Comparison of ENCODE assay signal across 11 cellular contexts in genomic region chr11:60872952-60873524, GRCh38. TPM values are rescaled to one million over a fixed set of nuclear protein-coding genes. Genes with fewer than 3 reads are reported as not detected.
A peak's percentile ranks its signal among the peaks of the same experiment; 100 is the strongest.
DNase-seq lines count a peak whose midpoint lies in the region; ATAC-seq and TF ChIP-seq lines count a peak whose summit lies in the region.
"Had no signal": no experiment of that assay in that cellular context is flagged by ENCODE, and none has a peak within 500 bp of the region (broad histone marks: within the 10 kb centered on the region; RNA-seq: fewer than 3 reads in every experiment).

No MANE protein-coding gene starts in this region.

- no peak for TF ChIP-seq CTCF in CD8-positive, alpha-beta T cell (IDR thresholded peaks at IDR 0.05)
- no peak for TF ChIP-seq CTCF in colonic mucosa (IDR thresholded peaks at IDR 0.05)

- H3K4me3 Mint-ChIP-seq in CD8-positive, alpha-beta T cell = no peak overlapping the region
- no peak overlapping the region for H3K4me3 Mint-ChIP-seq in naive thymus-derived CD4-positive, alpha-beta T cell

- H3K27me3 Mint-ChIP-seq in CD8-positive, alpha-beta T cell (ENCODE audit: low read depth) = no peaks in the 10 kb centered on the region
- peaks cover 0 to 3% (median 0%) of the 10 kb centered on the region in 5 donors for H3K27me3 Mint-ChIP-seq in naive thymus-derived CD4-positive, alpha-beta T cell

- no peak overlapping the region for H3K4me3 ChIP-seq in CD8-positive, alpha-beta T cell (ENCODE audit: low read depth, low read length)
- H3K4me3 ChIP-seq in MG63 (no peak overlapping the region), colonic mucosa (no peak overlapping the region)
- no peak overlapping the region for H3K4me3 ChIP-seq in naive thymus-derived CD4-positive, alpha-beta T cell (ENCODE audit: low read length)

- no peaks in the 10 kb centered on the region for H3K9me3 ChIP-seq in CD8-positive, alpha-beta T cell (ENCODE audit: low read length)
- H3K9me3 ChIP-seq in MG63 = no peaks in the 10 kb centered on the region
- H3K9me3 ChIP-seq in colonic mucosa = no peaks in the 10 kb centered on the region
- no peaks in the 10 kb centered on the region for H3K9me3 ChIP-seq in naive thymus-derived CD4-positive, alpha-beta T cell (ENCODE audit: control insufficient read depth in 2 of 3, low read length in 3 of 3)

- CTCF ChIA-PET in CD8-positive, alpha-beta T cell (lab: Charles Lee) = interaction anchor here (1.1 to 1.7 kb wide), 4 partner anchors 15 to 42 kb away, joined by 3 to 7 read pairs (median 4); no protein-coding TSS in a partner anchor
- CTCF ChIA-PET in naive thymus-derived CD4-positive, alpha-beta T cell (lab: Charles Lee) = no interaction called here

- peak; percentile 56 for ATAC-seq in CD8-positive, alpha-beta T cell
- peak; percentile 56 for ATAC-seq in naive thymus-derived CD4-positive, alpha-beta T cell
- ATAC-seq in HG03521 (IDR thresholded peaks at IDR 0.05; ENCODE audit: unreplicated experiment) (no peak), GM18868 (IDR thresholded peaks at IDR 0.05; ENCODE audit: unreplicated experiment) (no peak), GM18909 (IDR thresholded peaks at IDR 0.05; ENCODE audit: poor library complexity, unreplicated experiment) (no peak)

- DNase-seq in CD8-positive, alpha-beta T cell = peak in 3 of 7 experiments; percentile 14 to 39 (median 29)
- peak; percentile 75 for DNase-seq in MG63
- DNase-seq in colonic mucosa = no peak
- DNase-seq in naive thymus-derived CD4-positive, alpha-beta T cell = peak in 4 of 9 donors; percentile 11 to 42 (median 26)
- no peak for DNase-seq in NCI-H524 treated with DMSO at 0.1 percent for 48 hours (lab: John Stamatoyannopoulos, UW)
- DNase-seq: NCI-H510A had no signal

- peak overlapping the region; percentile 32 for H3K27ac Mint-ChIP-seq in CD8-positive, alpha-beta T cell
- H3K27ac Mint-ChIP-seq in naive thymus-derived CD4-positive, alpha-beta T cell = peak overlapping the region in 3 of 9 donors; percentile 13 to 59 (median 33)

- POLR2A ChIA-PET in CD8-positive, alpha-beta T cell (lab: Charles Lee) = no interaction called here
- POLR2A ChIA-PET in naive thymus-derived CD4-positive, alpha-beta T cell (lab: Charles Lee) = no interaction called here

- H3K27me3 ChIP-seq in CD8-positive, alpha-beta T cell (ENCODE audit: insufficient read depth, low read length) = no peaks in the 10 kb centered on the region
- H3K27me3 ChIP-seq in MG63 (no peaks in the 10 kb centered on the region), colonic mucosa (no peaks in the 10 kb centered on the region)
- H3K27me3 ChIP-seq in naive thymus-derived CD4-positive, alpha-beta T cell (ENCODE audit: control insufficient read depth in 2 of 2, insufficient read depth in 2 of 2, low read length in 2 of 2) = no peaks in the 10 kb centered on the region

- intact Hi-C loops in CD8-positive, alpha-beta T cell (cut with DNase I, micrococcal nuclease) = no loop called here
- intact Hi-C loops in colonic mucosa (cut with DNase I) = no loop called here
- intact Hi-C loops in naive thymus-derived CD4-positive, alpha-beta T cell (cut with micrococcal nuclease) = no loop called here

- peaks cover 47% of the 10 kb centered on the region for H3K4me1 Mint-ChIP-seq in CD8-positive, alpha-beta T cell (ENCODE audit: low read depth)
- H3K4me1 Mint-ChIP-seq in naive thymus-derived CD4-positive, alpha-beta T cell = peaks cover 0 to 20% (median 5%) of the 10 kb centered on the region in 7 donors

- H3K4me1 ChIP-seq in CD8-positive, alpha-beta T cell (ENCODE audit: insufficient read depth, low read length) = peaks cover 47% of the 10 kb centered on the region
- no peaks in the 10 kb centered on the region for H3K4me1 ChIP-seq in colonic mucosa
- H3K4me1 ChIP-seq in naive thymus-derived CD4-positive, alpha-beta T cell (ENCODE audit: control insufficient read depth in 2 of 2, insufficient read depth in 2 of 2, low read length in 2 of 2) = peaks cover 0 to 25% of the 10 kb centered on the region in 2 donors

- H3K9ac ChIP-seq in colonic mucosa (ENCODE audit: low read depth in 2 of 2, low read length in 2 of 2) = no peak overlapping the region

- peaks cover 8% of the 10 kb centered on the region for H3K36me3 Mint-ChIP-seq in CD8-positive, alpha-beta T cell
- H3K36me3 Mint-ChIP-seq in naive thymus-derived CD4-positive, alpha-beta T cell = peaks cover 0 to 6% (median 0%) of the 10 kb centered on the region in 5 donors

- H3K9me3 Mint-ChIP-seq in CD8-positive, alpha-beta T cell = no peaks in the 10 kb centered on the region
- no peaks in the 10 kb centered on the region for H3K9me3 Mint-ChIP-seq in naive thymus-derived CD4-positive, alpha-beta T cell

- H3K36me3 ChIP-seq in CD8-positive, alpha-beta T cell (ENCODE audit: insufficient read depth, low read length) = no peaks in the 10 kb centered on the region
- H3K36me3 ChIP-seq in MG63 (no peaks in the 10 kb centered on the region; the same call in 1 of the 2 replicates), colonic mucosa (no peaks in the 10 kb centered on the region)
- peaks cover 0 to 13% (median 0%) of the 10 kb centered on the region in 3 experiments for H3K36me3 ChIP-seq in naive thymus-derived CD4-positive, alpha-beta T cell (ENCODE audit: control insufficient read depth in 2 of 3, insufficient read depth in 3 of 3, low read length in 3 of 3)

- no peak overlapping the region for H3K27ac ChIP-seq in CD8-positive, alpha-beta T cell (ENCODE audit: low read depth, low read length)
- H3K27ac ChIP-seq in colonic mucosa = peak overlapping the region; percentile 36
- no peak overlapping the region for H3K27ac ChIP-seq in naive thymus-derived CD4-positive, alpha-beta T cell (ENCODE audit: low read depth, low read length)

RNA-seq across cellular contexts. Expression of gene ZP1, which starts 5.7 kb away (rescaled TPM):
- total RNA-seq in CD8-positive, alpha-beta T cell = not detected
- not detected in 2 replicates for total RNA-seq in MG63 (2014; rRNA removed; shearing (Covaris generic); ENCODE audit: low replicate concordance)
- under 1 TPM in 1 of 2 donors, not detected in 1; 0.35 TPM for total RNA-seq in colonic mucosa
- total RNA-seq in naive thymus-derived CD4-positive, alpha-beta T cell = not detected
- polyA plus RNA-seq in naive thymus-derived CD4-positive, alpha-beta T cell = not detected
- total RNA-seq: activated CD8-positive, alpha-beta memory T cell treated with anti-CD3 and anti-CD28 coated beads for 36 hours; endothelial cell of umbilical vein had no signal
- polyA plus RNA-seq: endothelial cell of umbilical vein had no signal

RNA-seq across cellular contexts. Expression of gene PTGDR2, which starts 17.3 kb away (rescaled TPM):
- total RNA-seq in CD8-positive, alpha-beta T cell = under 1 TPM; 0.19 to 0.22 TPM
- total RNA-seq in MG63 (2014; rRNA removed; shearing (Covaris generic); ENCODE audit: low replicate concordance) = not detected in 2 replicates
- total RNA-seq in colonic mucosa = 1 to 10 TPM; 3.7 to 4.7 TPM
- 1 to 10 TPM in 2 of 5 experiments, under 1 TPM in 2, not detected in 1; 0.57 to 4.5 (median 0.96) TPM for total RNA-seq in naive thymus-derived CD4-positive, alpha-beta T cell
- polyA plus RNA-seq in naive thymus-derived CD4-positive, alpha-beta T cell = under 1 TPM in 1 of 2 donors, not detected in 1; 0.08 TPM
- polyA plus RNA-seq: endothelial cell of umbilical vein had no signal

RNA-seq across cellular contexts. Expression of gene CCDC86, which starts 31.1 kb away (rescaled TPM):
- 10 to 100 TPM; 10.8 to 11.9 TPM for total RNA-seq in CD8-positive, alpha-beta T cell
- 9.7 and 11.4 TPM in 2 replicates for total RNA-seq in MG63 (2014; rRNA removed; shearing (Covaris generic); ENCODE audit: low replicate concordance)
- 10 to 100 TPM; 10.9 to 32.1 TPM for total RNA-seq in colonic mucosa
- 10 to 100 TPM in 4 of 5 experiments, 1 to 10 TPM in 1; 9.1 to 26.2 (median 11.6) TPM for total RNA-seq in naive thymus-derived CD4-positive, alpha-beta T cell
- polyA plus RNA-seq in naive thymus-derived CD4-positive, alpha-beta T cell = 10 to 100 TPM; 12.4 to 21.1 TPM

RNA-seq across cellular contexts. Expression of gene PRPF19, which starts 33.3 kb away (rescaled TPM):
- total RNA-seq in CD8-positive, alpha-beta T cell = 10 to 100 TPM; 96.1 to 99.4 TPM
- 94.4 and 98.0 TPM in 2 replicates for total RNA-seq in MG63 (2014; rRNA removed; shearing (Covaris generic); ENCODE audit: low replicate concordance)
- 100 to 1,000 TPM in 1 of 2 donors, 10 to 100 TPM in 1; 59.3 to 172 TPM for total RNA-seq in colonic mucosa
- total RNA-seq in naive thymus-derived CD4-positive, alpha-beta T cell = 100 to 1,000 TPM in 1 of 5 experiments, 10 to 100 TPM in 4; 72.8 to 139 (median 85.6) TPM
- polyA plus RNA-seq in naive thymus-derived CD4-positive, alpha-beta T cell = 10 to 100 TPM; 17.9 to 20.0 TPM

RNA-seq across cellular contexts. Expression of gene TMEM109, which starts 40.9 kb away (rescaled TPM):
- total RNA-seq in CD8-positive, alpha-beta T cell = 10 to 100 TPM; 46.7 to 52.2 TPM
- 16.6 and 17.6 TPM in 2 replicates for total RNA-seq in MG63 (2014; rRNA removed; shearing (Covaris generic); ENCODE audit: low replicate concordance)
- 10 to 100 TPM; 35.0 to 53.4 TPM for total RNA-seq in colonic mucosa
- 10 to 100 TPM; 49.8 to 99.8 (median 56.9) TPM for total RNA-seq in naive thymus-derived CD4-positive, alpha-beta T cell
- polyA plus RNA-seq in naive thymus-derived CD4-positive, alpha-beta T cell = 100 to 1,000 TPM; 208 to 287 TPM

Comparison
In these comparisons a context has a peak if more than half of its experiments do, and no peak if none do; other contexts are left out.
1. ATAC-seq: peak in CD8-positive, alpha-beta T cell (single experiment) and naive thymus-derived CD4-positive, alpha-beta T cell (single experiment); none in HG03521 (single experiment), GM18868 (single experiment) and GM18909 (single experiment).